In genomic region chr6:108621117-108621516, GRCh38 we compare ENCODE assay signal across 10 cellular contexts.
DNase-seq lines count a peak whose midpoint lies in the region; ATAC-seq, FAIRE-seq and TF ChIP-seq lines count a peak whose summit lies in the region.
"Had no signal": no experiment of that assay in that cellular context is flagged by ENCODE, and none has a peak within 500 bp of the region (broad histone marks: within the 10 kb centered on the region; RNA-seq: fewer than 3 reads in every experiment).

No MANE protein-coding gene starts in this region.

- WGBS in lung, 2 donors, result 82 to 84% methylated on average over 6 of the region's 6 CpGs

- in situ Hi-C loops in astrocyte of the cerebellum (cut with HindIII; ENCODE audit: low sequenced_read_pairs), result no loop called here

- TF ChIP-seq POLR2A in GM12892 (IDR thresholded peaks at IDR 0.05; ENCODE audit: low read depth, low read length), result no peak

- no TSS peak for BruUV-seq in A673 (replicated peaks; lab: Mats Ljungman, UMichigan)

- DNase-seq in A673 (ENCODE audit: low spot score), result peak; percentile 36
- no peak for DNase-seq in GM12892 (ENCODE audit: insufficient read length)
- peak; percentile 32 for DNase-seq in astrocyte of the cerebellum (ENCODE audit: low read depth)
- DNase-seq in lung (ENCODE audit: low spot score), result no peak
- no peak for DNase-seq in 8988T
- DNase-seq in NCI-H2171 treated with DMSO at 0.1 percent for 48 hours (lab: John Stamatoyannopoulos, UW), result no peak
- DNase-seq: lower lobe of right lung, NCI-H526 had no signal

- H3K27me3 ChIP-seq in A673 (replicated peaks; ENCODE audit: insufficient read depth, low read depth, low read length, poor library complexity) (no peaks in the 10 kb centered on the region), lung (ENCODE audit: control insufficient read depth, insufficient read depth) (no peaks in the 10 kb centered on the region)

- peak; percentile 46 for FAIRE-seq in GM12892 (lab: Jason Lieb, UNC)

- H3K4me1 ChIP-seq in A673 (ENCODE audit: insufficient read depth, low read length, poor library complexity, severe bottlenecking), result no peaks in the 10 kb centered on the region
- H3K4me1 ChIP-seq in lung (ENCODE audit: control insufficient read depth in 2 of 2, insufficient read depth in 2 of 2, low read length in 2 of 2), result peaks cover 18 to 50% of the 10 kb centered on the region in 2 donors

- TF ChIP-seq CTCF in A673 (conservative IDR thresholded peaks at IDR 0.05; ENCODE audit: low read depth, low read length), result no peak
- peak; percentile 20 for TF ChIP-seq CTCF in astrocyte of the cerebellum (IDR thresholded peaks at IDR 0.05; ENCODE audit: low read depth, low read length, missing control alignments)
- no peak for TF ChIP-seq CTCF in lung (IDR thresholded peaks at IDR 0.05; ENCODE audit: control extremely low read depth, extremely low read depth)

- CTCF ChIA-PET in A673 (lab: Charles Lee), result no interaction called here

- intact Hi-C loops in A673 (cut with micrococcal nuclease; ENCODE audit: unreplicated experiment), result no loop called here

- ATAC-seq in lung (ENCODE audit: insufficient read depth, low FRiP score) (peak; percentile 45), HG03280 (IDR thresholded peaks at IDR 0.05; ENCODE audit: unreplicated experiment) (no peak), HG02610 (IDR thresholded peaks at IDR 0.05; ENCODE audit: unreplicated experiment) (no peak)

- H3K36me3 ChIP-seq in A673 (ENCODE audit: insufficient read depth, low read length, poor library complexity, severe bottlenecking), result no peaks in the 10 kb centered on the region
- no peaks in the 10 kb centered on the region for H3K36me3 ChIP-seq in lung (ENCODE audit: control insufficient read depth in 2 of 2, insufficient read depth in 2 of 2, low read length in 2 of 2)
- H3K36me3 ChIP-seq: lower lobe of right lung had no signal

- H3K4me3 ChIP-seq in A673 (ENCODE audit: low read depth, low read length, poor library complexity, severe bottlenecking) (no peak overlapping the region), astrocyte of the cerebellum (ENCODE audit: low read depth, low read length) (no peak overlapping the region), lung (no peak overlapping the region)
- H3K4me3 ChIP-seq: lower lobe of right lung had no signal

- POLR2A ChIA-PET in A673 (lab: Charles Lee; ENCODE audit: low non-redundant PET), result no interaction called here

- H3K9me3 ChIP-seq in A673 (ENCODE audit: low read depth, low read length, poor library complexity, severe bottlenecking), result no peaks in the 10 kb centered on the region
- H3K9me3 ChIP-seq in lung (ENCODE audit: control insufficient read depth in 2 of 2, insufficient read depth in 1 of 2, low read length in 1 of 2), result no peaks in the 10 kb centered on the region
- H3K9me3 ChIP-seq: lower lobe of right lung had no signal

- H3K27ac ChIP-seq in A673 (ENCODE audit: low read depth, low read length, poor library complexity, severe bottlenecking) (no peak overlapping the region), lung (ENCODE audit: low read depth in 1 of 2, low read length in 1 of 2) (peak overlapping the region; percentile 32 to 68)

Comparison
In these comparisons a context has a peak if more than half of its experiments do, and no peak if none do; other contexts are left out.
1. DNase-seq: peak in A673 (single experiment) and astrocyte of the cerebellum (single experiment); none in GM12892 (single experiment), lung (single experiment), 8988T (single experiment) and NCI-H2171 treated with DMSO at 0.1 percent for 48 hours (single experiment).